In genomic region chr6:47180633-47181032, GRCh38 we compare ENCODE assay signal across 13 cellular contexts.
DNase-seq lines count a peak whose midpoint lies in the region; ATAC-seq and TF ChIP-seq lines count a peak whose summit lies in the region.
"Had no signal": no experiment of that assay in that cellular context is flagged by ENCODE, and none has a peak within 500 bp of the region (broad histone marks: within the 10 kb centered on the region; RNA-seq: fewer than 3 reads in every experiment).

No MANE protein-coding gene starts in this region.

- H2AFZ ChIP-seq in smooth muscle cell (ENCODE audit: low read depth) = no peak overlapping the region
- H2AFZ ChIP-seq: parathyroid adenoma had no signal

- H3K4me1 ChIP-seq in smooth muscle cell (ENCODE audit: low read depth) = no peaks in the 10 kb centered on the region
- H3K4me1 ChIP-seq: parathyroid adenoma had no signal

- no peaks in the 10 kb centered on the region for H3K36me3 ChIP-seq in smooth muscle cell (ENCODE audit: low read depth)

- H3K4me1 Mint-ChIP-seq in activated naive CD8-positive, alpha-beta T cell treated with anti-CD3 and anti-CD28 coated beads, Interleukin-2, amount 50 U/mL, for 24 hours = no peaks in the 10 kb centered on the region
- H3K4me1 Mint-ChIP-seq in activated naive CD8-positive, alpha-beta T cell treated with anti-CD3 and anti-CD28 coated beads for 36 hours = no peaks in the 10 kb centered on the region
- H3K4me1 Mint-ChIP-seq: central memory CD8-positive, alpha-beta T cell had no signal

- no peaks in the 10 kb centered on the region for H3K9me3 Mint-ChIP-seq in activated naive CD8-positive, alpha-beta T cell treated with anti-CD3 and anti-CD28 coated beads, Interleukin-2, amount 50 U/mL, for 24 hours
- H3K9me3 Mint-ChIP-seq in activated naive CD8-positive, alpha-beta T cell treated with anti-CD3 and anti-CD28 coated beads for 36 hours = no peaks in the 10 kb centered on the region
- H3K9me3 Mint-ChIP-seq: activated T-cell treated with anti-CD3 and anti-CD28 coated beads, Interleukin-2, amount 50 U/mL, for 24 hours; central memory CD8-positive, alpha-beta T cell had no signal

- WGBS in smooth muscle cell (ENCODE audit: low lambda C conversion rate) = 40% methylated on average over 2 of the region's 2 CpGs

- DNase-seq in activated naive CD8-positive, alpha-beta T cell treated with anti-CD3 and anti-CD28 coated beads, Interleukin-2, amount 50 U/mL, for 24 hours = no peak
- no peak for DNase-seq in activated naive CD8-positive, alpha-beta T cell treated with anti-CD3 and anti-CD28 coated beads for 36 hours
- DNase-seq in NCI-H69 (lab: John Stamatoyannopoulos, UW) = peak; percentile 97
- no peak for DNase-seq in epithelial cell of proximal tubule (ENCODE audit: low read depth)
- no peak for DNase-seq in smooth muscle cell (lab: John Stamatoyannopoulos, UW; ENCODE audit: unreplicated experiment)
- DNase-seq in activated gamma-delta T cell treated with Interleukin-2 at 50 U/mL for 16 hours = no peak
- DNase-seq: activated T-cell treated with anti-CD3 and anti-CD28 coated beads, Interleukin-2, amount 50 U/mL, for 24 hours; AML-193; stimulated activated CD4-positive, alpha-beta T cell treated with anti-CD3 and anti-CD28 coated beads, Interleukin-4, amount 100 ng/mL, for 1 hour had no signal

- no peak overlapping the region for H3K4me3 Mint-ChIP-seq in activated naive CD8-positive, alpha-beta T cell treated with anti-CD3 and anti-CD28 coated beads, Interleukin-2, amount 50 U/mL, for 24 hours
- H3K4me3 Mint-ChIP-seq in activated naive CD8-positive, alpha-beta T cell treated with anti-CD3 and anti-CD28 coated beads for 36 hours = no peak overlapping the region
- H3K4me3 Mint-ChIP-seq: activated T-cell treated with anti-CD3 and anti-CD28 coated beads, Interleukin-2, amount 50 U/mL, for 24 hours; central memory CD8-positive, alpha-beta T cell had no signal

- no peaks in the 10 kb centered on the region for H4K20me1 ChIP-seq in smooth muscle cell (ENCODE audit: low read depth)

- H3K36me3 Mint-ChIP-seq in activated naive CD8-positive, alpha-beta T cell treated with anti-CD3 and anti-CD28 coated beads, Interleukin-2, amount 50 U/mL, for 24 hours (ENCODE audit: low read depth) = no peaks in the 10 kb centered on the region
- no peaks in the 10 kb centered on the region for H3K36me3 Mint-ChIP-seq in activated naive CD8-positive, alpha-beta T cell treated with anti-CD3 and anti-CD28 coated beads for 36 hours

- H3K27me3 ChIP-seq in smooth muscle cell (ENCODE audit: low read depth) = no peaks in the 10 kb centered on the region

- H3K27me3 Mint-ChIP-seq in activated naive CD8-positive, alpha-beta T cell treated with anti-CD3 and anti-CD28 coated beads, Interleukin-2, amount 50 U/mL, for 24 hours = peaks cover 1% of the 10 kb centered on the region
- H3K27me3 Mint-ChIP-seq in activated naive CD8-positive, alpha-beta T cell treated with anti-CD3 and anti-CD28 coated beads for 36 hours = no peaks in the 10 kb centered on the region

- peak overlapping the region; percentile 52 for H3K9ac ChIP-seq in smooth muscle cell (ENCODE audit: low read depth)
- H3K9ac ChIP-seq: parathyroid adenoma had no signal

- H3K9me3 ChIP-seq in smooth muscle cell (replicated peaks; ENCODE audit: low read depth) = no peaks in the 10 kb centered on the region

- peak overlapping the region; percentile 78 for H3K27ac ChIP-seq in smooth muscle cell (ENCODE audit: low read depth)
- H3K27ac ChIP-seq: parathyroid adenoma had no signal

- peak overlapping the region; percentile 23 for H3K4me2 ChIP-seq in smooth muscle cell

- H3F3A ChIP-seq in smooth muscle cell (ENCODE audit: low read depth) = no peaks in the 10 kb centered on the region

- H3K4me3 ChIP-seq in epithelial cell of proximal tubule (ENCODE audit: low read depth, low read length) (no peak overlapping the region), smooth muscle cell (no peak overlapping the region)

- no peak overlapping the region for H3K27ac Mint-ChIP-seq in activated naive CD8-positive, alpha-beta T cell treated with anti-CD3 and anti-CD28 coated beads, Interleukin-2, amount 50 U/mL, for 24 hours
- H3K27ac Mint-ChIP-seq in activated naive CD8-positive, alpha-beta T cell treated with anti-CD3 and anti-CD28 coated beads for 36 hours = no peak overlapping the region
- H3K27ac Mint-ChIP-seq: activated T-cell treated with anti-CD3 and anti-CD28 coated beads, Interleukin-2, amount 50 U/mL, for 24 hours had no signal

- TF ChIP-seq CTCF in epithelial cell of proximal tubule (conservative IDR thresholded peaks at IDR 0.05; ENCODE audit: low read depth, low read length) (peak; percentile 8), smooth muscle cell (IDR thresholded peaks at IDR 0.05; ENCODE audit: borderline replicate concordance, insufficient read depth, poor library complexity, severe bottlenecking) (no peak)

- H3K79me2 ChIP-seq in smooth muscle cell (ENCODE audit: low read depth) = no peaks in the 10 kb centered on the region
- H3K79me2 ChIP-seq: parathyroid adenoma had no signal

- ATAC-seq in activated naive CD8-positive, alpha-beta T cell treated with anti-CD3 and anti-CD28 coated beads, Interleukin-2, amount 50 U/mL, for 24 hours = peak; percentile 68
- ATAC-seq in HG02840 (IDR thresholded peaks at IDR 0.05; ENCODE audit: low FRiP score, unreplicated experiment) = no peak
- no peak for ATAC-seq in GM21381 (IDR thresholded peaks at IDR 0.05; ENCODE audit: unreplicated experiment)
